In genomic region chr3:62131050-62131449, GRCh38 we compare ENCODE assay signal across 36 cellular contexts.
"Had no signal": no experiment of that assay in that cellular context is flagged by ENCODE, and none has a peak within 500 bp of the region (broad histone marks: within the 10 kb centered on the region; RNA-seq: fewer than 3 reads in every experiment).

No MANE protein-coding gene starts in this region.

- H3K36me3 ChIP-seq: ascending aorta had no signal

- H3K4me3 Mint-ChIP-seq: activated CD4-positive, alpha-beta memory T cell treated with anti-CD3 and anti-CD28 coated beads for 36 hours; activated CD4-positive, alpha-beta T cell treated with anti-CD3 and anti-CD28 coated beads for 36 hours; activated CD4-positive, alpha-beta T cell treated with anti-CD3 and anti-CD28 coated beads, Interleukin-2, amount 10 ng/mL, durations not matched to agents 7 days and 5 days; activated CD8-positive, alpha-beta T cell treated with anti-CD3 and anti-CD28 coated beads for 36 hours; activated naive CD4-positive, alpha-beta T cell treated with anti-CD3 and anti-CD28 coated beads, Interleukin-2, amount 10 ng/mL, durations not matched to agents 7 days and 5 days; activated naive CD4-positive, alpha-beta T cell treated with anti-CD3 and anti-CD28 coated beads, Interleukin-2, amount 50 U/mL, for 24 hours; activated naive CD8-positive, alpha-beta T cell; activated naive CD8-positive, alpha-beta T cell treated with anti-CD3 and anti-CD28 coated beads, Interleukin-2, amount 10 ng/mL, durations not matched to agents 7 days and 5 days; activated naive CD8-positive, alpha-beta T cell treated with anti-CD3 and anti-CD28 coated beads, Interleukin-2, amount 50 U/mL, for 24 hours; activated T-cell treated with anti-CD3 and anti-CD28 coated beads, Interleukin-2, amount 50 U/mL, for 4 hours; activated T-cell treated with anti-CD3 and anti-CD28 coated beads, Interleukin-2, amount 50 U/mL, for 72 hours; activated T-helper 1 cell treated with anti-CD3 and anti-CD28 coated beads, Interleukin-12 subunit alpha, Interleukin-12 subunit beta, Interleukin-2, Interleukin-4 antibody, amounts not matched to agents 30 ng/mL and 10 ng/mL and 1 ng/mL, durations not matched to agents 14 hours and 24 hours and 36 hours; brain; T-helper 1 cell treated with Interleukin-12 subunit alpha and Interleukin-12 subunit beta and Interleukin-4 antibody, amounts not matched to agents 30 μg/mL and 1 μg/mL, for 36 hours; T-helper 2 cell treated with Interferon-gamma antibody and Interleukin-4, amounts not matched to agents 5 μg/mL and 100 μg/mL, for 36 hours had no signal

- H3K36me3 Mint-ChIP-seq: activated CD4-positive, alpha-beta memory T cell treated with anti-CD3 and anti-CD28 coated beads for 36 hours; activated naive CD4-positive, alpha-beta T cell treated with anti-CD3 and anti-CD28 coated beads, Interleukin-2, amount 10 ng/mL, durations not matched to agents 7 days and 5 days; activated naive CD4-positive, alpha-beta T cell treated with anti-CD3 and anti-CD28 coated beads, Interleukin-2, amount 50 U/mL, for 24 hours; activated naive CD8-positive, alpha-beta T cell; activated naive CD8-positive, alpha-beta T cell treated with anti-CD3 and anti-CD28 coated beads, Interleukin-2, amount 10 ng/mL, durations not matched to agents 7 days and 5 days had no signal

- H3K4me3 ChIP-seq: ascending aorta had no signal

- H3K27ac ChIP-seq: VCaP had no signal

- H3K9me3 Mint-ChIP-seq: activated CD4-positive, alpha-beta memory T cell treated with anti-CD3 and anti-CD28 coated beads for 36 hours; activated CD4-positive, alpha-beta T cell treated with anti-CD3 and anti-CD28 coated beads, Interleukin-2, amount 10 ng/mL, durations not matched to agents 7 days and 5 days; activated naive CD4-positive, alpha-beta T cell treated with anti-CD3 and anti-CD28 coated beads, Interleukin-2, amount 10 ng/mL, durations not matched to agents 7 days and 5 days; activated naive CD4-positive, alpha-beta T cell treated with anti-CD3 and anti-CD28 coated beads, Interleukin-2, amount 50 U/mL, for 24 hours; activated naive CD8-positive, alpha-beta T cell treated with anti-CD3 and anti-CD28 coated beads, Interleukin-2, amount 10 ng/mL, durations not matched to agents 7 days and 5 days; activated naive CD8-positive, alpha-beta T cell treated with anti-CD3 and anti-CD28 coated beads, Interleukin-2, amount 50 U/mL, for 24 hours; activated T-cell treated with anti-CD3 and anti-CD28 coated beads, Interleukin-2, amount 50 U/mL, for 4 hours; activated T-helper 1 cell treated with anti-CD3 and anti-CD28 coated beads, Interleukin-12 subunit alpha, Interleukin-12 subunit beta, Interleukin-2, Interleukin-4 antibody, amounts not matched to agents 30 ng/mL and 10 ng/mL and 1 ng/mL, durations not matched to agents 14 hours and 24 hours and 36 hours; activated T-helper 2 cell treated with anti-CD3 and anti-CD28 coated beads, Interferon-gamma antibody, Interleukin-2, Interleukin-4, amounts not matched to agents 10 μg/mL and 5 μg/mL and 100 μg/mL, durations not matched to agents 14 hours and 24 hours and 36 hours; T-helper 1 cell treated with Interleukin-12 subunit alpha and Interleukin-12 subunit beta and Interleukin-4 antibody, amounts not matched to agents 30 μg/mL and 1 μg/mL, for 36 hours; T-helper 2 cell treated with Interferon-gamma antibody and Interleukin-4, amounts not matched to agents 5 μg/mL and 100 μg/mL, for 36 hours had no signal

- FAIRE-seq: TTC549 had no signal

- H3K27ac Mint-ChIP-seq: activated CD4-positive, alpha-beta memory T cell treated with anti-CD3 and anti-CD28 coated beads for 36 hours; activated CD4-positive, alpha-beta T cell treated with anti-CD3 and anti-CD28 coated beads for 36 hours; activated CD4-positive, alpha-beta T cell treated with anti-CD3 and anti-CD28 coated beads, Interleukin-2, amount 10 ng/mL, durations not matched to agents 7 days and 5 days; activated CD8-positive, alpha-beta T cell treated with anti-CD3 and anti-CD28 coated beads for 36 hours; activated naive CD4-positive, alpha-beta T cell treated with anti-CD3 and anti-CD28 coated beads, Interleukin-2, amount 10 ng/mL, durations not matched to agents 7 days and 5 days; activated naive CD4-positive, alpha-beta T cell treated with anti-CD3 and anti-CD28 coated beads, Interleukin-2, amount 50 U/mL, for 24 hours; activated naive CD8-positive, alpha-beta T cell; activated naive CD8-positive, alpha-beta T cell treated with anti-CD3 and anti-CD28 coated beads, Interleukin-2, amount 10 ng/mL, durations not matched to agents 7 days and 5 days; activated naive CD8-positive, alpha-beta T cell treated with anti-CD3 and anti-CD28 coated beads, Interleukin-2, amount 50 U/mL, for 24 hours; activated T-cell treated with anti-CD3 and anti-CD28 coated beads, Interleukin-2, amount 50 U/mL, for 72 hours; activated T-helper 1 cell treated with anti-CD3 and anti-CD28 coated beads, Interleukin-12 subunit alpha, Interleukin-12 subunit beta, Interleukin-2, Interleukin-4 antibody, amounts not matched to agents 30 ng/mL and 10 ng/mL and 1 ng/mL, durations not matched to agents 14 hours and 24 hours and 36 hours; activated T-helper 2 cell treated with anti-CD3 and anti-CD28 coated beads, Interferon-gamma antibody, Interleukin-2, Interleukin-4, amounts not matched to agents 10 μg/mL and 5 μg/mL and 100 μg/mL, durations not matched to agents 14 hours and 24 hours and 36 hours; T-helper 1 cell treated with Interleukin-12 subunit alpha and Interleukin-12 subunit beta and Interleukin-4 antibody, amounts not matched to agents 30 μg/mL and 1 μg/mL, for 36 hours; T-helper 2 cell treated with Interferon-gamma antibody and Interleukin-4, amounts not matched to agents 5 μg/mL and 100 μg/mL, for 36 hours had no signal

- H3K4me1 Mint-ChIP-seq: activated CD4-positive, alpha-beta T cell treated with anti-CD3 and anti-CD28 coated beads for 36 hours; activated CD4-positive, alpha-beta T cell treated with anti-CD3 and anti-CD28 coated beads, Interleukin-2, amount 10 ng/mL, durations not matched to agents 7 days and 5 days; activated naive CD4-positive, alpha-beta T cell treated with anti-CD3 and anti-CD28 coated beads, Interleukin-2, amount 10 ng/mL, durations not matched to agents 7 days and 5 days; activated naive CD4-positive, alpha-beta T cell treated with anti-CD3 and anti-CD28 coated beads, Interleukin-2, amount 50 U/mL, for 24 hours; activated naive CD8-positive, alpha-beta T cell treated with anti-CD3 and anti-CD28 coated beads, Interleukin-2, amount 10 ng/mL, durations not matched to agents 7 days and 5 days; activated naive CD8-positive, alpha-beta T cell treated with anti-CD3 and anti-CD28 coated beads, Interleukin-2, amount 50 U/mL, for 24 hours had no signal

- H3K27me3 Mint-ChIP-seq: activated naive CD4-positive, alpha-beta T cell treated with anti-CD3 and anti-CD28 coated beads, Interleukin-2, amount 10 ng/mL, durations not matched to agents 7 days and 5 days had no signal

- DNase-seq: activated CD4-positive, alpha-beta memory T cell treated with anti-CD3 and anti-CD28 coated beads for 36 hours; activated CD4-positive, alpha-beta T cell treated with anti-CD3 and anti-CD28 coated beads for 1 hour; activated CD4-positive, alpha-beta T cell treated with anti-CD3 and anti-CD28 coated beads for 36 hours; activated CD4-positive, alpha-beta T cell treated with anti-CD3 and anti-CD28 coated beads for 48 hours; activated CD4-positive, alpha-beta T cell treated with anti-CD3 and anti-CD28 coated beads, Interleukin-2, amount 10 ng/mL, durations not matched to agents 7 days and 5 days; activated CD4-positive, CD25-positive, alpha-beta regulatory T cell; activated CD8-positive, alpha-beta memory T cell treated with anti-CD3 and anti-CD28 coated beads, Interleukin-2, amount 50 U/mL, for 4 hours; activated CD8-positive, alpha-beta T cell treated with anti-CD3 and anti-CD28 coated beads for 36 hours; activated effector memory CD4-positive, alpha-beta T cell treated with Interleukin-2 at 50 U/mL for 16 hours; activated gamma-delta T cell; activated naive CD4-positive, alpha-beta T cell treated with anti-CD3 and anti-CD28 coated beads, Interleukin-2, amount 10 ng/mL, durations not matched to agents 7 days and 5 days; activated naive CD4-positive, alpha-beta T cell treated with Interleukin-2 at 50 U/mL for 16 hours; activated naive CD8-positive, alpha-beta T cell treated with anti-CD3 and anti-CD28 coated beads, Interleukin-2, amount 10 ng/mL, durations not matched to agents 7 days and 5 days; activated naive CD8-positive, alpha-beta T cell treated with anti-CD3 and anti-CD28 coated beads, Interleukin-2, amount 50 U/mL, for 24 hours; activated T-cell treated with anti-CD3 and anti-CD28 coated beads for 4 hours; activated T-cell treated with anti-CD3 and anti-CD28 coated beads, Interleukin-2, amount 50 U/mL, for 1 hour; activated T-cell treated with anti-CD3 and anti-CD28 coated beads, Interleukin-2, amount 50 U/mL, for 4 hours; activated T-cell treated with anti-CD3 and anti-CD28 coated beads, Interleukin-2, amount 50 U/mL, for 72 hours; amygdala; anterior cingulate cortex; central memory CD4-positive, alpha-beta T cell; SW 1271; T-helper 1 cell; T-helper 2 cell; T-helper 9 cell had no signal

- H3K9me3 ChIP-seq: ascending aorta had no signal

- H3K27me3 ChIP-seq: ascending aorta had no signal

- ATAC-seq: activated CD4-positive, alpha-beta T cell treated with anti-CD3 and anti-CD28 coated beads for 36 hours; activated CD4-positive, CD25-positive, alpha-beta regulatory T cell treated with anti-CD3 and anti-CD28 coated beads, Interleukin-2, amount 50 U/mL, for 24 hours; activated CD8-positive, alpha-beta T cell treated with anti-CD3 and anti-CD28 coated beads for 36 hours; activated naive CD8-positive, alpha-beta T cell treated with anti-CD3 and anti-CD28 coated beads, Interleukin-2, amount 50 U/mL, for 24 hours; activated T-cell treated with anti-CD3 and anti-CD28 coated beads, Interleukin-2, amount 50 U/mL, for 4 hours; activated T-cell treated with anti-CD3 and anti-CD28 coated beads, Interleukin-2, amount 50 U/mL, for 72 hours had no signal
